22 cellular contexts compared by ENCODE assay signal in genomic region chr5:83378624-83379259, GRCh38.
"Had no signal": no experiment of that assay in that cellular context is flagged by ENCODE, and none has a peak within 500 bp of the region (broad histone marks: within the 10 kb centered on the region; RNA-seq: fewer than 3 reads in every experiment).

No MANE protein-coding gene starts in this region.

- H3K36me3 ChIP-seq: cardiac muscle cell, neural progenitor cell had no signal

- H3K27me3 ChIP-seq: cardiac muscle cell, neural progenitor cell had no signal

- H2AFZ ChIP-seq: neural progenitor cell had no signal

- DNase-seq: activated CD4-positive, alpha-beta T cell treated with anti-CD3 and anti-CD28 coated beads for 1 hour; activated CD8-positive, alpha-beta memory T cell treated with anti-CD3 and anti-CD28 coated beads for 24 hours; activated CD8-positive, alpha-beta memory T cell treated with anti-CD3 and anti-CD28 coated beads, Interleukin-2, amount 50 U/mL, for 48 hours; activated effector memory CD4-positive, alpha-beta T cell treated with Interleukin-2 at 50 U/mL for 16 hours; activated T-cell treated with anti-CD3 and anti-CD28 coated beads, Interleukin-2, amount 50 U/mL, for 48 hours; amniotic stem cell; foreskin melanocyte; glutamatergic neuron; hypothalamus; immature natural killer cell; left ventricle myocardium superior; naive thymus-derived CD4-positive, alpha-beta T cell; stimulated activated CD4-positive, alpha-beta T cell treated with anti-CD3 and anti-CD28 coated beads, Interleukin-12 subunit alpha, Interleukin-12 subunit beta, amount 100 ng/mL, for 4 hours; stimulated activated CD4-positive, alpha-beta T cell treated with anti-CD3 and anti-CD28 coated beads, Interleukin-1b, Interleukin-23, amount 100 ng/mL, for 48 hours; stimulated activated CD8-positive, alpha-beta memory T cell treated with anti-CD3 and anti-CD28 coated beads, Interleukin-4, amount 100 ng/mL, for 48 hours; stimulated activated naive CD4-positive, alpha-beta T cell had no signal

- H3K4me2 ChIP-seq: neural progenitor cell had no signal

- H3K4me3 ChIP-seq: cardiac muscle cell, neural progenitor cell had no signal

- H3K4me3 Mint-ChIP-seq: immature natural killer cell; naive thymus-derived CD4-positive, alpha-beta T cell; neural progenitor cell had no signal

- H3K4me1 Mint-ChIP-seq: immature natural killer cell had no signal

- H3K9ac ChIP-seq: neural progenitor cell had no signal

- H3K36me3 Mint-ChIP-seq: activated naive CD4-positive, alpha-beta T cell treated with anti-CD3 and anti-CD28 coated beads, Interleukin-2, amount 50 U/mL, for 72 hours; immature natural killer cell had no signal

- ATAC-seq: activated naive CD4-positive, alpha-beta T cell treated with anti-CD3 and anti-CD28 coated beads, Interleukin-2, amount 50 U/mL, for 72 hours; left ventricle myocardium superior; naive thymus-derived CD4-positive, alpha-beta T cell had no signal

- H3K27ac Mint-ChIP-seq: activated naive CD4-positive, alpha-beta T cell treated with anti-CD3 and anti-CD28 coated beads, Interleukin-2, amount 50 U/mL, for 72 hours; immature natural killer cell; naive thymus-derived CD4-positive, alpha-beta T cell; neural progenitor cell; progenitor cell of endocrine pancreas had no signal

- H3K27ac ChIP-seq: cardiac muscle cell, epithelial cell of prostate, neural progenitor cell, VCaP had no signal
